ENCODE assay signal across 31 cellular contexts in genomic region chr22:45958971-45959370, GRCh38. TPM values are rescaled to one million over a fixed set of nuclear protein-coding genes. Genes with fewer than 3 reads are reported as not detected.
"Had no signal": no experiment of that assay in that cellular context is flagged by ENCODE, and none has a peak within 500 bp of the region (broad histone marks: within the 10 kb centered on the region; RNA-seq: fewer than 3 reads in every experiment).

No MANE protein-coding gene starts in this region.

- H3K9me3 ChIP-seq: colonic mucosa, esophagus squamous epithelium, gastrocnemius medialis, heart right ventricle, left lung, lower lobe of right lung, mucosa of descending colon had no signal

- FAIRE-seq: endometrium, islet of Langerhans, keratinocyte had no signal

- H3K4me1 ChIP-seq: colonic mucosa, gastrocnemius medialis, heart right ventricle, left lung, lower lobe of right lung had no signal

- H3K27ac Mint-ChIP-seq: dendritic cell treated with granulocyte-macrophage colony-stimulating factor and Interleukin-4, amounts not matched to agents 40 ng/mL and 50 ng/mL, for 4 days; effector memory CD8-positive, alpha-beta T cell; endodermal cell had no signal

- H3K36me3 ChIP-seq: colonic mucosa, esophagus squamous epithelium, gastrocnemius medialis, heart right ventricle, left lung, lower lobe of right lung had no signal

- H3K9me3 Mint-ChIP-seq: dendritic cell treated with granulocyte-macrophage colony-stimulating factor and Interleukin-4, amounts not matched to agents 40 ng/mL and 50 ng/mL, for 4 days; effector memory CD8-positive, alpha-beta T cell; endodermal cell; mesothelial cell of epicardium had no signal

- ATAC-seq: effector memory CD8-positive, alpha-beta T cell; esophagus mucosa; gastrocnemius medialis; heart right ventricle; left cardiac atrium; left lung; left ventricle myocardium superior; mucosa of descending colon had no signal

- H3K4me3 ChIP-seq: colonic mucosa, esophagus squamous epithelium, gastrocnemius medialis, heart right ventricle, left lung, lower lobe of right lung, mucosa of descending colon had no signal

- H3K4me1 Mint-ChIP-seq: endodermal cell had no signal

- H3K27ac ChIP-seq: colonic mucosa, epithelial cell of prostate, esophagus squamous epithelium, gastrocnemius medialis, heart right ventricle, left lung, lower lobe of right lung had no signal

- H3K4me3 Mint-ChIP-seq: dendritic cell treated with granulocyte-macrophage colony-stimulating factor and Interleukin-4, amounts not matched to agents 40 ng/mL and 50 ng/mL, for 4 days; effector memory CD8-positive, alpha-beta T cell; endodermal cell; mesothelial cell of epicardium had no signal

- H3K27me3 ChIP-seq: colonic mucosa had no signal

- H3K36me3 Mint-ChIP-seq: mesothelial cell of epicardium had no signal

- DNase-seq: colonic mucosa; cortex of kidney; effector CD8-positive, alpha-beta T cell; effector memory CD8-positive, alpha-beta T cell; endodermal cell; erythroblast; esophagus squamous epithelium; foreskin fibroblast; foreskin melanocyte; gastrocnemius medialis; glutamatergic neuron; head of caudate nucleus; heart right ventricle; hippocampal formation; left cardiac atrium; left lung; left ventricle myocardium superior; lower lobe of right lung; mesenchymal stem cell; mucosa of descending colon had no signal

RNA-seq across cellular contexts. Expression of gene WNT7B, which starts 18.0 kb away (rescaled TPM):
- total RNA-seq: dermis microvascular lymphatic vessel endothelial cell, endodermal cell, gastrocnemius medialis, heart right ventricle, left cardiac atrium, left ventricle myocardium superior, lung microvascular endothelial cell, mesenteric fat pad, mucosa of descending colon, myocyte had no signal
- polyA plus RNA-seq: heart right ventricle had no signal
